In genomic region chr13:80817979-80818378, GRCh38 we compare ENCODE assay signal across 9 cellular contexts.
"Had no signal": no experiment of that assay in that cellular context is flagged by ENCODE, and none has a peak within 500 bp of the region (broad histone marks: within the 10 kb centered on the region; RNA-seq: fewer than 3 reads in every experiment).

No MANE protein-coding gene starts in this region.

- H3K36me3 ChIP-seq: HAP-1 had no signal

- H3K9me3 ChIP-seq: HAP-1 had no signal

- H3K4me2 ChIP-seq: KMS-11 had no signal

- H3K9ac ChIP-seq: GM23248, KMS-11 had no signal

- H3K4me1 ChIP-seq: HAP-1 had no signal

- ATAC-seq: HCT116 had no signal

- FAIRE-seq: HTR-8/SVneo had no signal

- H3K27ac ChIP-seq: GM23248, KMS-11 had no signal

- H2AFZ ChIP-seq: GM23248 had no signal

- H3K4me3 ChIP-seq: GM23248, HAP-1 had no signal

- DNase-seq: GM23248, GOT3, H7, IMR-90, KBM-7 had no signal
